In genomic region chr10:74322141-74322540, GRCh38 we compare ENCODE assay signal across 1 cellular context.
TF ChIP-seq lines count a peak whose summit lies in the region.

No MANE protein-coding gene starts in this region.

TF ChIP-seq in SK-N-SH, 30 proteins besides CTCF, POLR2A, EP300 and RAD21 (continued from another document):
- TF ChIP-seq USF2 (IDR thresholded peaks at IDR 0.05; ENCODE audit: borderline replicate concordance, low read depth, low read length) (no peak), SIN3A (IDR thresholded peaks at IDR 0.05; ENCODE audit: borderline replicate concordance, low read depth, low read length) (no peak), JUND (IDR thresholded peaks at IDR 0.05) (no peak), PBX3 (IDR thresholded peaks at IDR 0.05) (no peak), ELF1 (IDR thresholded peaks at IDR 0.05) (no peak)
- TF ChIP-seq, protein P1, sequence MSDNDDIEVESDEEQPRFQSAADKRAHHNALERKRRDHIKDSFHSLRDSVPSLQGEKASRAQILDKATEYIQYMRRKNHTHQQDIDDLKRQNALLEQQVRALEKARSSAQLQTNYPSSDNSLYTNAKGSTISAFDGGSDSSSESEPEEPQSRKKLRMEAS (IDR thresholded peaks at IDR 0.05; ENCODE audit: low read depth) = no peak
